Comparison of ENCODE assay signal across 10 cellular contexts in the genomic region with DNA sequence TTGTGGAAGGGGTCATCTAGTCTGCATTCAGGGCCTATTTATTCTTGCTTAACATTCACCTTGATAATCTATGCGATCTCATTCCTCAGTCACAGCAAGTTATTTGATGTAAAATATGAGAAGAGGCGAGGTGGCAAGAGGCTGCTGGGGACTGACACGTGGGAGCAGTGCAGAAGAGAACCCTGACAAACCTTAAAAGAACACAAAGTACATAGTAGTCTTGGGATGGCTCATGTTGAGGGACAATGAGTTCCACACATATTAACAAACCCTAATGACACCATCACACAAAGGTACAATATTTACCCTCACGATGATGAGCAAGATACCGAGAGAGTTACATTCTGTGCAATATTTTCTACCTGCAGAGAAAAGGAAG. TPM values are rescaled to one million over a fixed set of nuclear protein-coding genes. Genes with fewer than 3 reads are reported as not detected.
A peak's percentile ranks its signal among the peaks of the same experiment; 100 is the strongest.
DNase-seq lines count a peak whose midpoint lies in the region; ATAC-seq, FAIRE-seq and TF ChIP-seq lines count a peak whose summit lies in the region.
"Had no signal": no experiment of that assay in that cellular context is flagged by ENCODE, and none has a peak within 500 bp of the region (broad histone marks: within the 10 kb centered on the region; RNA-seq: fewer than 3 reads in every experiment).

No MANE protein-coding gene starts in this region.

- ATAC-seq in activated CD8-positive, alpha-beta T cell treated with anti-CD3 and anti-CD28 coated beads for 36 hours: peak; percentile 8
- ATAC-seq in right cardiac atrium (no peak), HepG2 (no peak), HG03432 (IDR thresholded peaks at IDR 0.05; ENCODE audit: unreplicated experiment) (no peak)

- peaks cover 90% of the 10 kb centered on the region for H3K4me1 Mint-ChIP-seq in activated T-cell treated with anti-CD3 and anti-CD28 coated beads, Interleukin-2, amount 50 U/mL, for 24 hours (ENCODE audit: low read depth)
- H3K4me1 Mint-ChIP-seq in activated CD8-positive, alpha-beta T cell treated with anti-CD3 and anti-CD28 coated beads for 36 hours (ENCODE audit: low read depth): peaks cover 85% of the 10 kb centered on the region

- no peak for TF ChIP-seq POLR2A in HepG2 (IDR thresholded peaks at IDR 0.05; ENCODE audit: insufficient read depth in 1 of 2, low read depth in 2 of 2, low read length in 2 of 2)

- no peaks in the 10 kb centered on the region for H3K27me3 ChIP-seq in right cardiac atrium (ENCODE audit: control insufficient read depth, insufficient read depth)
- H3K27me3 ChIP-seq in subcutaneous abdominal adipose tissue (ENCODE audit: control insufficient read depth in 5 of 5, insufficient read depth in 4 of 5, low read length in 5 of 5): no peaks in the 10 kb centered on the region
- no peaks in the 10 kb centered on the region for H3K27me3 ChIP-seq in HepG2 (ENCODE audit: control insufficient read depth in 1 of 2, insufficient read depth in 2 of 2, low read length in 2 of 2)

- H3K27ac Mint-ChIP-seq in activated T-cell treated with anti-CD3 and anti-CD28 coated beads, Interleukin-2, amount 50 U/mL, for 24 hours: peak overlapping the region; percentile 98
- peak overlapping the region; percentile 98 for H3K27ac Mint-ChIP-seq in activated CD8-positive, alpha-beta T cell treated with anti-CD3 and anti-CD28 coated beads for 36 hours

- H4K20me1 ChIP-seq in HepG2 (ENCODE audit: insufficient read depth, low read length): no peaks in the 10 kb centered on the region

- no peak for TF ChIP-seq EP300 in HepG2 (IDR thresholded peaks at IDR 0.05; ENCODE audit: low read depth in 2 of 2, low read length in 2 of 2)
- no peak for TF ChIP-seq EP300 in HepG2 (CRISPR knock-in tag; IDR thresholded peaks at IDR 0.05; ENCODE audit: borderline replicate concordance)

- peak overlapping the region; percentile 76 for H3K4me3 Mint-ChIP-seq in activated T-cell treated with anti-CD3 and anti-CD28 coated beads, Interleukin-2, amount 50 U/mL, for 24 hours
- peak overlapping the region; percentile 79 for H3K4me3 Mint-ChIP-seq in activated CD8-positive, alpha-beta T cell treated with anti-CD3 and anti-CD28 coated beads for 36 hours

- WGBS in right cardiac atrium: 75% methylated on average over 5 of the region's 5 CpGs
- WGBS in HepG2 (ENCODE audit: low lambda C conversion rate): 33% methylated on average over 5 of the region's 5 CpGs

- H3K27ac ChIP-seq in right cardiac atrium (ENCODE audit: low read length) (peak overlapping the region; percentile 28), subcutaneous abdominal adipose tissue (ENCODE audit: low read depth, low read length) (peak overlapping the region; percentile 55), HepG2 (ENCODE audit: extremely low read length, insufficient read depth, low read length) (no peak overlapping the region)

- in situ Hi-C loops in HepG2 (cut with HindIII; ENCODE audit: extremely low pct_ligation_motif_present, low pct_unique_long_range_greater_than_20kb): no loop called here

- H3K36me3 ChIP-seq in subcutaneous abdominal adipose tissue (ENCODE audit: control insufficient read depth in 5 of 5, insufficient read depth in 5 of 5, low read length in 5 of 5) (no peaks in the 10 kb centered on the region), HepG2 (replicated peaks in 1 of 2; ENCODE audit: control insufficient read depth in 1 of 2, insufficient read depth in 2 of 2, low read length in 2 of 2) (no peaks in the 10 kb centered on the region)

- POLR2A ChIA-PET in activated CD8-positive, alpha-beta T cell treated with anti-CD3 and anti-CD28 coated beads for 36 hours (lab: Charles Lee): interaction anchor here (1.2 to 4.1 kb wide), 6 partner anchors 8 to 60 kb away, joined by 3 to 25 read pairs (median 6); a partner anchor contains a TSS
- POLR2A ChIA-PET in HepG2 (lab: Yijun Ruan, JAX): no interaction called here

- TF ChIP-seq RAD21 in HepG2 (CRISPR knock-in tag; IDR thresholded peaks at IDR 0.05): no peak

- no peaks in the 10 kb centered on the region for H3K27me3 Mint-ChIP-seq in activated T-cell treated with anti-CD3 and anti-CD28 coated beads, Interleukin-2, amount 50 U/mL, for 24 hours
- no peaks in the 10 kb centered on the region for H3K27me3 Mint-ChIP-seq in activated CD8-positive, alpha-beta T cell treated with anti-CD3 and anti-CD28 coated beads for 36 hours

- no peak for DNase-seq in activated T-cell treated with anti-CD3 and anti-CD28 coated beads, Interleukin-2, amount 50 U/mL, for 24 hours
- no peak for DNase-seq in activated T-cell treated with anti-CD3 and anti-CD28 coated beads, Interleukin-2, amount 50 U/mL, for 1 hour
- peak; percentile 39 for DNase-seq in activated CD8-positive, alpha-beta T cell treated with anti-CD3 and anti-CD28 coated beads for 36 hours
- DNase-seq in right cardiac atrium: no peak
- DNase-seq in HepG2 (ENCODE audit: low spot score): no peak
- no peak for DNase-seq in OCI-M2 (lab: John Stamatoyannopoulos, UW; ENCODE audit: unreplicated experiment)
- DNase-seq: cortex of kidney, NCI-H1092 had no signal

- no peak for TF ChIP-seq CTCF in activated CD8-positive, alpha-beta T cell treated with anti-CD3 and anti-CD28 coated beads for 36 hours (IDR thresholded peaks at IDR 0.05)
- TF ChIP-seq CTCF in HepG2 (CRISPR knock-in tag; IDR thresholded peaks at IDR 0.05): no peak

- H3K36me3 Mint-ChIP-seq in activated T-cell treated with anti-CD3 and anti-CD28 coated beads, Interleukin-2, amount 50 U/mL, for 24 hours (ENCODE audit: low read depth): peaks cover 3% of the 10 kb centered on the region
- no peaks in the 10 kb centered on the region for H3K36me3 Mint-ChIP-seq in activated CD8-positive, alpha-beta T cell treated with anti-CD3 and anti-CD28 coated beads for 36 hours (ENCODE audit: low read depth)

- H3K9ac ChIP-seq in subcutaneous abdominal adipose tissue (ENCODE audit: low read length in 5 of 5): no peak overlapping the region
- no peak overlapping the region for H3K9ac ChIP-seq in HepG2 (ENCODE audit: insufficient read depth, low read depth, low read length)

- FAIRE-seq in HepG2 (lab: Jason Lieb, UNC): no peak

- H3K4me2 ChIP-seq in HepG2 (ENCODE audit: low read depth, low read length): no peak overlapping the region

- H3K9me3 Mint-ChIP-seq in activated T-cell treated with anti-CD3 and anti-CD28 coated beads, Interleukin-2, amount 50 U/mL, for 24 hours: no peaks in the 10 kb centered on the region
- H3K9me3 Mint-ChIP-seq in activated CD8-positive, alpha-beta T cell treated with anti-CD3 and anti-CD28 coated beads for 36 hours: no peaks in the 10 kb centered on the region

- CTCF ChIA-PET in activated CD8-positive, alpha-beta T cell treated with anti-CD3 and anti-CD28 coated beads for 36 hours (lab: Charles Lee): interaction anchor here (0.7 to 1.5 kb wide), 4 partner anchors 8 to 157 kb away, joined by 3 to 5 read pairs (median 4); no protein-coding TSS in a partner anchor
- CTCF ChIA-PET in HepG2 (lab: Yijun Ruan, JAX; ENCODE audit: low intra/inter-chr PET ratio, low total read pairs): no interaction called here

- H3K79me2 ChIP-seq in HepG2 (ENCODE audit: insufficient read depth, low read length): no peaks in the 10 kb centered on the region

- H3K4me1 ChIP-seq in right cardiac atrium (ENCODE audit: control insufficient read depth, insufficient read depth, low read length): peaks cover 19% of the 10 kb centered on the region
- peaks cover 3 to 92% (median 79%) of the 10 kb centered on the region in 5 donors for H3K4me1 ChIP-seq in subcutaneous abdominal adipose tissue (ENCODE audit: control insufficient read depth in 5 of 5, insufficient read depth in 5 of 5, low read length in 5 of 5)
- H3K4me1 ChIP-seq in HepG2 (ENCODE audit: insufficient read depth, low read length): no peaks in the 10 kb centered on the region

- H2AFZ ChIP-seq in HepG2 (ENCODE audit: low read length): no peak overlapping the region

- intact Hi-C loops in activated CD8-positive, alpha-beta T cell treated with anti-CD3 and anti-CD28 coated beads for 36 hours (cut with micrococcal nuclease): loop anchor here (2.0 kb wide), 1 partner anchor 54 kb away; no protein-coding TSS in a partner anchor
- intact Hi-C loops in right cardiac atrium (cut with DNase I): loop anchor here in 2 of 4 donors (5.0 to 10.0 kb wide), 2 partner anchors 56 to 58 kb away; a partner anchor contains a TSS
- intact Hi-C loops in HepG2 (cut with micrococcal nuclease; ENCODE audit: unreplicated experiment): no loop called here

- H3K9me3 ChIP-seq in right cardiac atrium (ENCODE audit: control insufficient read depth, low read length) (no peaks in the 10 kb centered on the region), subcutaneous abdominal adipose tissue (ENCODE audit: control insufficient read depth in 5 of 5, low read length in 5 of 5) (no peaks in the 10 kb centered on the region), HepG2 (ENCODE audit: low read length) (no peaks in the 10 kb centered on the region)

- H3K4me3 ChIP-seq in right cardiac atrium (ENCODE audit: low read length): no peak overlapping the region
- no peak overlapping the region for H3K4me3 ChIP-seq in subcutaneous abdominal adipose tissue (ENCODE audit: low read depth in 1 of 5, low read length in 5 of 5)
- H3K4me3 ChIP-seq in HepG2 (replicated peaks in 1 of 3; ENCODE audit: insufficient read depth in 1 of 3, low read depth in 2 of 3, low read length in 3 of 3): no peak overlapping the region

- no TSS peak for BruUV-seq in HepG2 (replicated peaks; lab: Mats Ljungman, UMichigan)

RNA-seq across cellular contexts. Expression of a gene that starts 57.5 kb away (rescaled TPM):
- total RNA-seq in activated CD8-positive, alpha-beta T cell treated with anti-CD3 and anti-CD28 coated beads for 36 hours: 1 to 10 TPM; 2.0 to 2.4 TPM
- total RNA-seq in right cardiac atrium: 1 to 10 TPM; 2.6 to 4.2 (median 3.3) TPM
- polyA plus RNA-seq in right cardiac atrium: 1.6 TPM
- 0.13 TPM in 1 of 2 replicates, not detected in the other for total RNA-seq in HepG2 (2016; rRNA removed; fragmentation: Illumina TruSeq; extraction: Trizol)
- under 0.01 TPM in 1 of 2 replicates, not detected in the other for total RNA-seq in HepG2 (2016; cell fraction: cytosol; rRNA removed; fragmentation: Illumina TruSeq; extraction: Trizol; ENCODE audit: low read depth)
- 0.09 TPM in 1 of 2 replicates, not detected in the other for total RNA-seq in HepG2 (2016; cell fraction: insoluble cytoplasmic fraction; rRNA removed; fragmentation: Illumina TruSeq; extraction: Trizol)
- total RNA-seq in HepG2 (2016; cell fraction: membrane; rRNA removed; fragmentation: Illumina TruSeq; extraction: Trizol): not detected in 2 replicates
- total RNA-seq in HepG2 (2016; cell fraction: nucleus; rRNA removed; fragmentation: Illumina TruSeq; extraction: Trizol): not detected in 2 replicates
- 0.04 and 0.05 TPM in 2 replicates for polyA plus RNA-seq in HepG2 (2011; rRNA removed)
- 0.07 and 0.08 TPM in 2 replicates for polyA plus RNA-seq in HepG2 (2011; cell fraction: cytosol; rRNA removed)
- polyA plus RNA-seq in HepG2 (2011; cell fraction: nucleus; rRNA removed): 0.07 and 0.08 TPM in 2 replicates
- 0.25 and 0.36 TPM in 2 replicates for polyA plus RNA-seq in HepG2 (2012)
- polyA plus RNA-seq in HepG2 (2016; cell fraction: cytosol; fragmentation: Illumina TruSeq; extraction: Trizol; ENCODE audit: low read depth): not detected in 2 replicates
- polyA plus RNA-seq in HepG2 (2016; cell fraction: insoluble cytoplasmic fraction; fragmentation: Illumina TruSeq; extraction: Trizol; ENCODE audit: low read depth): 0.04 TPM in 1 of 2 replicates, not detected in the other
- not detected in 2 replicates for polyA plus RNA-seq in HepG2 (2016; cell fraction: membrane; fragmentation: Illumina TruSeq; extraction: Trizol; ENCODE audit: low read depth)
- polyA plus RNA-seq in HepG2 (2016; cell fraction: nucleus; fragmentation: Illumina TruSeq; extraction: Trizol; ENCODE audit: insufficient read depth, low read depth): not detected in 2 replicates
- polyA minus RNA-seq in HepG2 (2011; rRNA and poly(A)+ RNA removed; ENCODE audit: low replicate concordance): 0.04 and 2.7 TPM in 2 replicates
- 0.30 TPM in 1 of 2 replicates, not detected in the other for polyA minus RNA-seq in HepG2 (2011; cell fraction: cytosol; rRNA and poly(A)+ RNA removed)
- 0.50 and 0.52 TPM in 2 replicates for polyA minus RNA-seq in HepG2 (2011; cell fraction: nucleus; rRNA and poly(A)+ RNA removed)
